23 cellular contexts compared by ENCODE assay signal in the genomic region with DNA sequence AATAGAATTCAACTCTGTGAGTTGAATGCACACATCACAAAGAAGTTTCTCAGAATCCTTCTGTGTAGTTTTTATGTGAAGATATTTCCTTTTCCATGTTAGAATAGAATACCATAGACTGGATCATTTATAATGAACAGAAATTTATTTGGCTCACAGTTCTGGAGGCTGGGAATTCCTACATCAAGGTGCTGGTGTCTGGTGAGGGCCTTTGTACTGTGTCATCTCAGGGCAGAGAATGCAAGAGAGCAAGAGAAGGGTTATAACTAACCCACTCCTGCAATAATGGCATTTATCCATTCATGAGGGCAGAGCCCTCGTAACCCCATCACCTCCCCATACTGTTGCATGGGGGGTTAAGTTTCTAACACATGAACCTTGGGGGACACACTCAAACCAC.
"Had no signal": no experiment of that assay in that cellular context is flagged by ENCODE, and none has a peak within 500 bp of the region (broad histone marks: within the 10 kb centered on the region; RNA-seq: fewer than 3 reads in every experiment).

No MANE protein-coding gene starts in this region.

- H3K9me3 ChIP-seq: suprapubic skin, testis, thyroid gland, upper lobe of left lung, upper lobe of right lung, uterus, vagina had no signal

- H3K4me1 ChIP-seq: stomach, suprapubic skin, testis, thyroid gland, tibial artery, tibial nerve, transverse colon, upper lobe of left lung, upper lobe of right lung, uterus, vagina had no signal

- H3K27ac ChIP-seq: stomach, suprapubic skin, testis, thoracic aorta, thyroid gland, tibial artery, tibial nerve, transverse colon, upper lobe of left lung, upper lobe of right lung, uterus, vagina had no signal

- H3K27me3 ChIP-seq: testis, thyroid gland, tibial nerve, upper lobe of left lung, upper lobe of right lung, uterus, vagina had no signal

- H3K4me3 ChIP-seq: stomach, suprapubic skin, testis, thoracic aorta, thyroid gland, tibial artery, tibial nerve, transverse colon, upper lobe of left lung, upper lobe of right lung, uterus, vagina had no signal

- H3K36me3 ChIP-seq: stomach, suprapubic skin, thoracic aorta, thyroid gland, tibial artery, tibial nerve, transverse colon, upper lobe of left lung, upper lobe of right lung, uterus, vagina had no signal

- DNase-seq: stimulated activated CD4-positive, alpha-beta T cell treated with anti-CD3 and anti-CD28 coated beads, Interleukin-2, amount 100 ng/mL, for 48 hours; stimulated activated CD4-positive, alpha-beta T cell treated with anti-CD3 and anti-CD28 coated beads, Interleukin-4, amount 100 ng/mL, for 1 hour; stimulated activated CD4-positive, alpha-beta T cell treated with anti-CD3 and anti-CD28 coated beads, Interleukin-4, amount 100 ng/mL, for 24 hours; stimulated activated CD4-positive, alpha-beta T cell treated with anti-CD3 and anti-CD28 coated beads, Interleukin-4, amount 100 ng/mL, for 4 hours; stimulated activated CD8-positive, alpha-beta memory T cell treated with anti-CD3 and anti-CD28 coated beads, Interleukin-4, amount 100 ng/mL, for 48 hours; stimulated activated naive B cell treated with anti-CD40 and anti-IgM and Interleukin-4, amounts not matched to agents 10 μg/mL and 1 μg/mL and 100 μg/mL, for 72 hours; stimulated activated naive CD4-positive, alpha-beta T cell; stimulated activated naive CD4-positive, alpha-beta T cell treated with Interleukin-2 at 50 U/mL for 16 hours; stimulated activated naive CD8-positive, alpha-beta T cell treated with anti-CD3 and anti-CD28 coated beads, Interleukin-15, amount 100 ng/mL, for 72 hours; stimulated activated naive CD8-positive, alpha-beta T cell treated with anti-CD3 and anti-CD28 coated beads, Interleukin-15, Interleukin-2, amounts not matched to agents 100 U/mL and 50 U/mL, for 24 hours; stomach; substantia nigra; testis; thyroid gland; tibial artery; transverse colon; upper lobe of left lung; upper lobe of right lung; uterus had no signal
